In the genomic region with DNA sequence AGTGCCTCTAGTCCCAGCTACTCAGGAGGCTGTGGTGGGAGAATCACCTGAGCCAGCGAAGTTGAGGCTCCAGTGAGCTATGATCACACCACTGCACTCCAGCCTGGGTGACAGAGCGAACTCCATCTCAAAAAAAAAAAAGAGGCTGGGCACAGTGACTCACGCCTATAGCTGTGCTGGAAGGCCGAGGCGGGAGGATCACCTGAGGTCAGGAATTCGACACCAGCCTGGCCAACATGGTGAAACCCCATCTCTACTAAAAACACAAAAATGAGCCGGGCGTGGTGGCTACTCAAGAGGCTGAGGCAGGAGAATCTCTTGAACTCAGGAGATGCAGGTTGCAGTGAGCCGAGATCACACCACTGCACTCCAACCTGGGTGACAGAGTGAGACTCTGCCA, we compare ENCODE assay signal across 12 cellular contexts. TPM values are rescaled to one million over a fixed set of nuclear protein-coding genes. Genes with fewer than 3 reads are reported as not detected.
"Had no signal": no experiment of that assay in that cellular context is flagged by ENCODE, and none has a peak within 500 bp of the region (broad histone marks: within the 10 kb centered on the region; RNA-seq: fewer than 3 reads in every experiment).

No MANE protein-coding gene starts in this region.

RNA-seq across cellular contexts. Expression of a gene that starts 42.7 kb away (rescaled TPM):
- total RNA-seq: activated CD4-positive, alpha-beta memory T cell treated with anti-CD3 and anti-CD28 coated beads, Interleukin-2, amount 10 ng/mL, durations not matched to agents 7 days and 5 days; activated CD4-positive, alpha-beta T cell treated with anti-CD3 and anti-CD28 coated beads, Interleukin-2, amount 10 ng/mL, durations not matched to agents 7 days and 5 days; activated naive CD8-positive, alpha-beta T cell treated with anti-CD3 and anti-CD28 coated beads, Interleukin-2, amount 10 ng/mL, durations not matched to agents 7 days and 5 days; ascending aorta; cerebellum; mucosa of gallbladder; osteoblast; T-helper 17 cell; transverse colon; uterus had no signal

RNA-seq across cellular contexts. Expression of a gene that starts 53.9 kb away (rescaled TPM):
- total RNA-seq: activated CD4-positive, alpha-beta memory T cell treated with anti-CD3 and anti-CD28 coated beads, Interleukin-2, amount 10 ng/mL, durations not matched to agents 7 days and 5 days; activated CD4-positive, alpha-beta T cell treated with anti-CD3 and anti-CD28 coated beads, Interleukin-2, amount 10 ng/mL, durations not matched to agents 7 days and 5 days; activated naive CD8-positive, alpha-beta T cell treated with anti-CD3 and anti-CD28 coated beads, Interleukin-2, amount 10 ng/mL, durations not matched to agents 7 days and 5 days; ascending aorta; glomerular endothelial cell; mucosa of gallbladder; osteoblast; T-helper 17 cell; testis; transverse colon; uterus had no signal
